24 cellular contexts compared by ENCODE assay signal in genomic region chr10:11451640-11452260, GRCh38.
DNase-seq lines count a peak whose midpoint lies in the region; ATAC-seq and TF ChIP-seq lines count a peak whose summit lies in the region.
"Had no signal": no experiment of that assay in that cellular context is flagged by ENCODE, and none has a peak within 500 bp of the region (broad histone marks: within the 10 kb centered on the region; RNA-seq: fewer than 3 reads in every experiment).

No MANE protein-coding gene starts in this region.

- no peak overlapping the region for H3K4me3 Mint-ChIP-seq in activated T-helper 17 cell treated with anti-CD3 and anti-CD28 coated beads, Interleukin-2, amount 50 U/mL, for 72 hours
- H3K4me3 Mint-ChIP-seq in memory B cell, result no peak overlapping the region
- H3K4me3 Mint-ChIP-seq: activated naive CD4-positive, alpha-beta T cell treated with anti-CD3 and anti-CD28 coated beads, Interleukin-2, amount 50 U/mL, for 24 hours; activated T-helper 1 cell treated with anti-CD3 and anti-CD28 coated beads, Interleukin-12 subunit alpha, Interleukin-12 subunit beta, Interleukin-2, Interleukin-4 antibody, amounts not matched to agents 30 ng/mL and 10 ng/mL and 1 ng/mL, durations not matched to agents 14 hours and 24 hours and 36 hours; effector memory CD8-positive, alpha-beta T cell; stimulated activated naive CD8-positive, alpha-beta T cell treated with anti-CD3 and anti-CD28 coated beads, Interleukin-15, amount 100 ng/mL, for 72 hours had no signal

- H3K9me3 ChIP-seq in right cardiac atrium (ENCODE audit: control insufficient read depth, low read length), result no peaks in the 10 kb centered on the region
- H3K9me3 ChIP-seq in heart right ventricle, result no peaks in the 10 kb centered on the region
- H3K9me3 ChIP-seq: colonic mucosa, neutrophil had no signal

- WGBS in right cardiac atrium, result 84% methylated on average over 13 of the region's 13 CpGs
- whole genome bisulfite sequencing in heart right ventricle, 2 donors, result 83 to 86% methylated on average over 13 of the region's 13 CpGs

- intact Hi-C loops in right cardiac atrium (cut with DNase I), result no loop called here
- intact Hi-C loops in heart right ventricle (cut with DNase I), result no loop called here
- intact Hi-C loops in sciatic nerve (cut with DNase I), result no loop called here

- no peaks in the 10 kb centered on the region for H3K27me3 ChIP-seq in right cardiac atrium (ENCODE audit: control insufficient read depth, insufficient read depth)
- peaks cover 0 to 32% (median 15%) of the 10 kb centered on the region in 7 donors for H3K27me3 ChIP-seq in heart right ventricle
- H3K27me3 ChIP-seq: colonic mucosa had no signal

- H3K27ac ChIP-seq in right cardiac atrium (ENCODE audit: low read length), result no peak overlapping the region
- H3K27ac ChIP-seq in heart right ventricle, result no peak overlapping the region
- H3K27ac ChIP-seq: colonic mucosa, neutrophil had no signal

- peaks cover 9% of the 10 kb centered on the region for H3K4me1 Mint-ChIP-seq in activated T-helper 17 cell treated with anti-CD3 and anti-CD28 coated beads, Interleukin-2, amount 50 U/mL, for 72 hours
- peaks cover 20% of the 10 kb centered on the region for H3K4me1 Mint-ChIP-seq in memory B cell

- H3K36me3 Mint-ChIP-seq in activated T-helper 17 cell treated with anti-CD3 and anti-CD28 coated beads, Interleukin-2, amount 50 U/mL, for 72 hours (ENCODE audit: low read depth), result no peaks in the 10 kb centered on the region
- peaks cover 4% of the 10 kb centered on the region for H3K36me3 Mint-ChIP-seq in memory B cell
- H3K36me3 Mint-ChIP-seq: activated naive CD4-positive, alpha-beta T cell treated with anti-CD3 and anti-CD28 coated beads, Interleukin-2, amount 50 U/mL, for 24 hours had no signal

- ATAC-seq in right cardiac atrium (peak; percentile 27 to 31), heart right ventricle (no peak), memory B cell (ENCODE audit: low read depth) (no peak), sciatic nerve (no peak), GM21360 (IDR thresholded peaks at IDR 0.05; ENCODE audit: unreplicated experiment) (no peak), HG02973 (IDR thresholded peaks at IDR 0.05; ENCODE audit: unreplicated experiment) (no peak)
- no peak for ATAC-seq in activated T-helper 17 cell treated with anti-CD3 and anti-CD28 coated beads, Interleukin-2, amount 50 U/mL, for 72 hours (replicated peaks)
- ATAC-seq: effector memory CD8-positive, alpha-beta T cell; stimulated activated naive CD8-positive, alpha-beta T cell treated with anti-CD3 and anti-CD28 coated beads, Interleukin-15, amount 100 ng/mL, for 72 hours had no signal

- peak overlapping the region; percentile 42 for H3K27ac Mint-ChIP-seq in activated T-helper 17 cell treated with anti-CD3 and anti-CD28 coated beads, Interleukin-2, amount 50 U/mL, for 72 hours
- H3K27ac Mint-ChIP-seq in memory B cell, result peak overlapping the region; percentile 42
- H3K27ac Mint-ChIP-seq: activated naive CD4-positive, alpha-beta T cell treated with anti-CD3 and anti-CD28 coated beads, Interleukin-2, amount 50 U/mL, for 24 hours; activated T-helper 1 cell treated with anti-CD3 and anti-CD28 coated beads, Interleukin-12 subunit alpha, Interleukin-12 subunit beta, Interleukin-2, Interleukin-4 antibody, amounts not matched to agents 30 ng/mL and 10 ng/mL and 1 ng/mL, durations not matched to agents 14 hours and 24 hours and 36 hours; effector memory CD8-positive, alpha-beta T cell; progenitor cell of endocrine pancreas had no signal

- no peak for TF ChIP-seq CTCF in heart right ventricle (IDR thresholded peaks at IDR 0.05)

- H3K36me3 ChIP-seq in heart right ventricle, result no peaks in the 10 kb centered on the region
- H3K36me3 ChIP-seq: colonic mucosa, neutrophil had no signal

- H3K4me1 ChIP-seq in right cardiac atrium (ENCODE audit: control insufficient read depth, insufficient read depth, low read length) (no peaks in the 10 kb centered on the region), heart right ventricle (no peaks in the 10 kb centered on the region)
- H3K4me1 ChIP-seq: colonic mucosa had no signal

- DNase-seq in right cardiac atrium, result no peak
- no peak for DNase-seq in heart right ventricle
- DNase-seq in memory B cell (ENCODE audit: low spot score in 2 of 2), result no peak
- no peak for DNase-seq in sciatic nerve (ENCODE audit: low spot score)
- no peak for DNase-seq in NCI-H774 (lab: John Stamatoyannopoulos, UW)
- DNase-seq: activated CD4-positive, alpha-beta T cell treated with anti-CD3 and anti-CD28 coated beads, Interleukin-2, amount 50 U/mL, for 4 hours; anterior cingulate cortex; colonic mucosa; effector memory CD8-positive, alpha-beta T cell; erythroblast; NCI-H1092; NCI-H187 treated with DMSO at 0.1 percent for 48 hours; NCI-H526; SHP77; stimulated activated naive CD8-positive, alpha-beta T cell treated with anti-CD3 and anti-CD28 coated beads, Interleukin-15, amount 100 ng/mL, for 72 hours; SW 1271; T1000 had no signal

- no peaks in the 10 kb centered on the region for H3K27me3 Mint-ChIP-seq in activated T-helper 17 cell treated with anti-CD3 and anti-CD28 coated beads, Interleukin-2, amount 50 U/mL, for 72 hours
- no peaks in the 10 kb centered on the region for H3K27me3 Mint-ChIP-seq in memory B cell
- H3K27me3 Mint-ChIP-seq: activated naive CD4-positive, alpha-beta T cell treated with anti-CD3 and anti-CD28 coated beads, Interleukin-2, amount 50 U/mL, for 24 hours had no signal

- H3K4me3 ChIP-seq in right cardiac atrium (ENCODE audit: low read length), result no peak overlapping the region
- no peak overlapping the region for H3K4me3 ChIP-seq in heart right ventricle
- H3K4me3 ChIP-seq: colonic mucosa had no signal

- H3K9me3 Mint-ChIP-seq in activated T-helper 17 cell treated with anti-CD3 and anti-CD28 coated beads, Interleukin-2, amount 50 U/mL, for 72 hours, result no peaks in the 10 kb centered on the region
- H3K9me3 Mint-ChIP-seq in memory B cell, result no peaks in the 10 kb centered on the region
- H3K9me3 Mint-ChIP-seq: activated naive CD4-positive, alpha-beta T cell treated with anti-CD3 and anti-CD28 coated beads, Interleukin-2, amount 50 U/mL, for 24 hours; activated T-helper 1 cell treated with anti-CD3 and anti-CD28 coated beads, Interleukin-12 subunit alpha, Interleukin-12 subunit beta, Interleukin-2, Interleukin-4 antibody, amounts not matched to agents 30 ng/mL and 10 ng/mL and 1 ng/mL, durations not matched to agents 14 hours and 24 hours and 36 hours; effector memory CD8-positive, alpha-beta T cell; stimulated activated naive CD8-positive, alpha-beta T cell treated with anti-CD3 and anti-CD28 coated beads, Interleukin-15, amount 100 ng/mL, for 72 hours had no signal

Comparison
In these comparisons a context has a peak if more than half of its experiments do, and no peak if none do; other contexts are left out.
1. ATAC-seq: peak in right cardiac atrium (2 of 2); none in heart right ventricle (0 of 8), activated T-helper 17 cell treated with anti-CD3 and anti-CD28 coated beads, Interleukin-2, amount 50 U/mL, for 72 hours (single experiment), memory B cell (single experiment), sciatic nerve (single experiment), GM21360 (single experiment) and HG02973 (single experiment).